In the genomic region with DNA sequence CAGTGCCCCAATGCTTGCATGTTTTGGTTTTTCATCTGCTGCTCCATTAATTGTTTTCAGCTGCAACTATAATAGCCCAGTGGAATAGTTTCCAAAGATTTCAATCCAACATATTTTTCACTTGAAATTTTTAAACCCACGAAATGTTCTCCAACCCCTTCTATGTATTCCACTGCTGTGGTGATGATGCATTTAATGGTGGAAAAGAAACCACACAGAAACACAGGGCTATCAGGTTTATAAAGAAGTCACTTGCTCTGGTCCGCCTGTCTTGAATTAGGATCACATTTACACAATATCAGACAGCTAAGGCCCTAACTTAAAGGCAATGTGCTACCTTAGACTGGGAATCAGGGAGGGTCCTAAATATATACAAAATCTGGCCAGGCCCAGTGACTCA, we compare ENCODE assay signal across 31 cellular contexts.
"Had no signal": no experiment of that assay in that cellular context is flagged by ENCODE, and none has a peak within 500 bp of the region (broad histone marks: within the 10 kb centered on the region; RNA-seq: fewer than 3 reads in every experiment).

No MANE protein-coding gene starts in this region.

- H3K9me3 Mint-ChIP-seq: immature natural killer cell; natural killer cell treated with Interleukin-12 subunit alpha and Interleukin-12 subunit beta and Interleukin-15 and Interleukin-18, amount 100 ng/mL, for 72 hours; neural crest cell; stimulated activated effector memory CD8-positive, alpha-beta T cell treated with anti-CD3 and anti-CD28 coated beads, Interleukin-12 subunit alpha, Interleukin-12 subunit beta, amount 100 ng/mL, for 72 hours; stimulated activated naive CD8-positive, alpha-beta T cell treated with anti-CD3 and anti-CD28 coated beads, Interleukin-15, Interleukin-2, amounts not matched to agents 100 ng/mL and 50 ng/mL, for 24 hours had no signal

- H3K4me3 ChIP-seq: left ventricle myocardium inferior, lung, mucosa of descending colon, pancreas, prostate gland, sigmoid colon, spleen, suprapubic skin, thoracic aorta, tibial artery, uterus had no signal

- H3K4me1 ChIP-seq: pancreas, prostate gland, sigmoid colon, spleen, tibial artery, uterus had no signal

- H3K9me3 ChIP-seq: left ventricle myocardium inferior, mucosa of descending colon, pancreas, prostate gland, sigmoid colon, spleen, suprapubic skin, thoracic aorta, tibial artery, uterus had no signal

- H3K4me3 Mint-ChIP-seq: immature natural killer cell; naive thymus-derived CD4-positive, alpha-beta T cell; natural killer cell treated with Interleukin-12 subunit alpha and Interleukin-12 subunit beta and Interleukin-15 and Interleukin-18, amount 100 ng/mL, for 72 hours; neural crest cell; stimulated activated effector memory CD8-positive, alpha-beta T cell treated with anti-CD3 and anti-CD28 coated beads, Interleukin-12 subunit alpha, Interleukin-12 subunit beta, amount 100 ng/mL, for 72 hours; stimulated activated naive CD8-positive, alpha-beta T cell treated with anti-CD3 and anti-CD28 coated beads, Interleukin-15, Interleukin-2, amounts not matched to agents 100 ng/mL and 50 ng/mL, for 24 hours had no signal

- H3K36me3 Mint-ChIP-seq: naive thymus-derived CD4-positive, alpha-beta T cell; natural killer cell treated with Interleukin-12 subunit alpha and Interleukin-12 subunit beta and Interleukin-15 and Interleukin-18, amount 100 ng/mL, for 72 hours; stimulated activated effector memory CD8-positive, alpha-beta T cell treated with anti-CD3 and anti-CD28 coated beads, Interleukin-12 subunit alpha, Interleukin-12 subunit beta, amount 100 ng/mL, for 72 hours had no signal

- FAIRE-seq: islet of Langerhans, kidney, pancreas, small intestine had no signal

- ATAC-seq: left colon; mucosa of descending colon; naive thymus-derived CD4-positive, alpha-beta T cell; natural killer cell treated with Interleukin-12 subunit alpha and Interleukin-12 subunit beta and Interleukin-15 and Interleukin-18, amount 100 ng/mL, for 72 hours; pancreas; right cardiac atrium; stimulated activated effector memory CD8-positive, alpha-beta T cell treated with anti-CD3 and anti-CD28 coated beads, Interleukin-12 subunit alpha, Interleukin-12 subunit beta, amount 100 ng/mL, for 72 hours had no signal

- H3K4me1 Mint-ChIP-seq: immature natural killer cell; stimulated activated effector memory CD8-positive, alpha-beta T cell treated with anti-CD3 and anti-CD28 coated beads, Interleukin-12 subunit alpha, Interleukin-12 subunit beta, amount 100 ng/mL, for 72 hours had no signal

- H3K27ac ChIP-seq: left ventricle myocardium inferior, pancreas, prostate gland, sigmoid colon, spleen, suprapubic skin, thoracic aorta, tibial artery, uterus had no signal

- H3K36me3 ChIP-seq: left ventricle myocardium inferior, pancreas, prostate gland, sigmoid colon, spleen, suprapubic skin, thoracic aorta, tibial artery, uterus had no signal

- H3K27ac Mint-ChIP-seq: immature natural killer cell; naive thymus-derived CD4-positive, alpha-beta T cell; natural killer cell treated with Interleukin-12 subunit alpha and Interleukin-12 subunit beta and Interleukin-15 and Interleukin-18, amount 100 ng/mL, for 72 hours; stimulated activated effector memory CD8-positive, alpha-beta T cell treated with anti-CD3 and anti-CD28 coated beads, Interleukin-12 subunit alpha, Interleukin-12 subunit beta, amount 100 ng/mL, for 72 hours; stimulated activated naive CD8-positive, alpha-beta T cell treated with anti-CD3 and anti-CD28 coated beads, Interleukin-15, Interleukin-2, amounts not matched to agents 100 ng/mL and 50 ng/mL, for 24 hours had no signal

- DNase-seq: hypothalamus; immature natural killer cell; kidney; left colon; left ventricle myocardium inferior; mesendoderm; midbrain; mucosa of descending colon; naive thymus-derived CD4-positive, alpha-beta T cell; nucleus accumbens; pancreas; posterior cingulate gyrus; retina; right cardiac atrium; sigmoid colon; small intestine; spleen; stimulated activated CD4-positive, alpha-beta T cell treated with anti-CD3 and anti-CD28 coated beads, Interleukin-4, amount 100 ng/mL, for 24 hours; stimulated activated naive CD4-positive, alpha-beta T cell; tibial artery; trophoblast cell; uterus had no signal

- H3K27me3 ChIP-seq: sigmoid colon, spleen, suprapubic skin, tibial artery, uterus had no signal

- H3K27me3 Mint-ChIP-seq: stimulated activated naive CD8-positive, alpha-beta T cell treated with anti-CD3 and anti-CD28 coated beads, Interleukin-15, Interleukin-2, amounts not matched to agents 100 ng/mL and 50 ng/mL, for 24 hours had no signal
